Comparison of ENCODE assay signal across 20 cellular contexts in the genomic region with DNA sequence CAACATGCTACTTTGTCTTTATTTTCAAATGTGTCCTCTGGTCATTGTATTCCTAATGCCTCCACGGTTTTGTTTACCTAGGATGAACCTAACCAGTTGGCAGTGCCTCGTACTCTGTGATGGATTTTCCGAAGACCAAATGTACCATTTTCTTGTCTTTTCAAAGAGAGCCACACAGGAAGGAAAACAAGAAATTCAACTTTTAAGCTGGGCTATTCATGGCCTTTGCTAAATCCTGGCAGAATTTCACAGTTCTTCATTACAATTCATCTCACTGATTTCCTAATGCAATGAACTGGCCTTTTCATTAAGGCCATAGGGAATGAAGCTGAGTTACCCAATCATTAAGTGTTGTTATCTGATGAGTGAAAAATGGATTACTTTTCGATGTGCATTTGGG. TPM values are rescaled to one million over a fixed set of nuclear protein-coding genes. Genes with fewer than 3 reads are reported as not detected.
DNase-seq lines count a peak whose midpoint lies in the region; ATAC-seq and TF ChIP-seq lines count a peak whose summit lies in the region.
"Had no signal": no experiment of that assay in that cellular context is flagged by ENCODE, and none has a peak within 500 bp of the region (broad histone marks: within the 10 kb centered on the region; RNA-seq: fewer than 3 reads in every experiment).

No MANE protein-coding gene starts in this region.

- no peaks in the 10 kb centered on the region for H4K20me1 ChIP-seq in GM23338 (replicated peaks; ENCODE audit: insufficient read depth)

- H3K9me2 ChIP-seq in GM23338 (ENCODE audit: insufficient read depth): no peaks in the 10 kb centered on the region

- no peaks in the 10 kb centered on the region for H3F3A ChIP-seq in GM23338 (replicated peaks; ENCODE audit: low read depth)

- TF ChIP-seq CTCF in GM23338 (conservative IDR thresholded peaks at IDR 0.05; ENCODE audit: low read depth in 2 of 2) (no peak), natural killer cell (IDR thresholded peaks at IDR 0.05) (no peak)

- ATAC-seq in GM23338 (no peak), GM21528 (IDR thresholded peaks at IDR 0.05; ENCODE audit: low FRiP score, unreplicated experiment) (no peak), natural killer cell (no peak)
- ATAC-seq: GM12878 had no signal

- H3K27ac Mint-ChIP-seq in GM23338 (no peak overlapping the region), natural killer cell (no peak overlapping the region)
- H3K27ac Mint-ChIP-seq: CD4-positive, CD25-positive, alpha-beta regulatory T cell; CD8-positive, alpha-beta memory T cell; H9 had no signal

- H3K4me1 ChIP-seq in GM23338 (ENCODE audit: insufficient read depth): peaks cover 11% of the 10 kb centered on the region; the same call in 1 of the 2 replicates
- H3K4me1 ChIP-seq: BE2C had no signal

- no peaks in the 10 kb centered on the region for H3K27me3 ChIP-seq in GM23338 (ENCODE audit: insufficient read depth)

- intact Hi-C loops in natural killer cell (cut with micrococcal nuclease): no loop called here

- no peak overlapping the region for H3K4me2 ChIP-seq in GM23338

- H3K27ac ChIP-seq in GM23338 (ENCODE audit: low read depth): no peak overlapping the region

- no peaks in the 10 kb centered on the region for H3K79me2 ChIP-seq in GM23338 (replicated peaks; ENCODE audit: insufficient read depth)

- H3K4me1 Mint-ChIP-seq in GM23338 (peaks cover 13% of the 10 kb centered on the region; the same call in 2 of the 3 replicates), natural killer cell (no peaks in the 10 kb centered on the region)
- H3K4me1 Mint-ChIP-seq: CD4-positive, CD25-positive, alpha-beta regulatory T cell; CD8-positive, alpha-beta memory T cell had no signal

- H3K36me3 ChIP-seq in GM23338 (ENCODE audit: insufficient read depth): no peaks in the 10 kb centered on the region
- H3K36me3 ChIP-seq: BE2C had no signal

- H2AFZ ChIP-seq in GM23338: peak overlapping the region; percentile 9; the same call in 1 of the 2 replicates

- H3K4me3 Mint-ChIP-seq in GM23338 (no peak overlapping the region), natural killer cell (no peak overlapping the region)
- H3K4me3 Mint-ChIP-seq: CD4-positive, CD25-positive, alpha-beta regulatory T cell; CD8-positive, alpha-beta memory T cell; H9 had no signal

- DNase-seq in GM23338 (ENCODE audit: low spot score) (no peak), globus pallidus (ENCODE audit: low spot score) (peak; percentile 52), midbrain (lab: John Stamatoyannopoulos, UW) (peak; percentile 62), putamen (ENCODE audit: low spot score) (peak; percentile 11), SIG-M5 treated with dmso at 0.1 percent for 504 hours (lab: John Stamatoyannopoulos, UW; ENCODE audit: unreplicated experiment) (no peak), cerebellar cortex (ENCODE audit: low spot score) (no peak), natural killer cell (no peak)
- DNase-seq: 8988T; BE2C; CD4-positive, CD25-positive, alpha-beta regulatory T cell; CD8-positive, alpha-beta memory T cell; COR-L47; DND-41; EL; GOT3; H9; KG1 had no signal

- H3K9me3 Mint-ChIP-seq in GM23338 (no peaks in the 10 kb centered on the region), natural killer cell (peaks cover 0 to 2% of the 10 kb centered on the region in 2 donors)
- H3K9me3 Mint-ChIP-seq: H9 had no signal

- H3K36me3 Mint-ChIP-seq in GM23338 (ENCODE audit: low read depth) (no peaks in the 10 kb centered on the region), natural killer cell (no peaks in the 10 kb centered on the region)
- H3K36me3 Mint-ChIP-seq: CD4-positive, CD25-positive, alpha-beta regulatory T cell; CD8-positive, alpha-beta memory T cell had no signal

- no peak overlapping the region for H3K4me3 ChIP-seq in GM23338
- H3K4me3 ChIP-seq: GM12878 had no signal

- H3K27me3 Mint-ChIP-seq in GM23338 (ENCODE audit: insufficient read depth, low read depth, poor library complexity): no peaks in the 10 kb centered on the region
- no peaks in the 10 kb centered on the region for H3K27me3 Mint-ChIP-seq in natural killer cell (ENCODE audit: low read depth in 2 of 2)
- H3K27me3 Mint-ChIP-seq: CD4-positive, CD25-positive, alpha-beta regulatory T cell; CD8-positive, alpha-beta memory T cell had no signal

TF ChIP-seq in GM23338, 12 proteins besides CTCF, POLR2A, EP300 and RAD21 (continues in another document):
- TF ChIP-seq POLR2AphosphoS5 (IDR thresholded peaks at IDR 0.05; ENCODE audit: low read depth) (no peak), STAT1 (IDR thresholded peaks at IDR 0.05; ENCODE audit: unreplicated experiment) (no peak), ZNF331 (CRISPR knock-in tag; IDR thresholded peaks at IDR 0.05; ENCODE audit: low read depth) (no peak), NANOG (IDR thresholded peaks at IDR 0.05; ENCODE audit: borderline replicate concordance) (no peak), EZH2phosphoT487 (IDR thresholded peaks at IDR 0.05; ENCODE audit: unreplicated experiment) (no peak)
- TF ChIP-seq, protein P1, sequence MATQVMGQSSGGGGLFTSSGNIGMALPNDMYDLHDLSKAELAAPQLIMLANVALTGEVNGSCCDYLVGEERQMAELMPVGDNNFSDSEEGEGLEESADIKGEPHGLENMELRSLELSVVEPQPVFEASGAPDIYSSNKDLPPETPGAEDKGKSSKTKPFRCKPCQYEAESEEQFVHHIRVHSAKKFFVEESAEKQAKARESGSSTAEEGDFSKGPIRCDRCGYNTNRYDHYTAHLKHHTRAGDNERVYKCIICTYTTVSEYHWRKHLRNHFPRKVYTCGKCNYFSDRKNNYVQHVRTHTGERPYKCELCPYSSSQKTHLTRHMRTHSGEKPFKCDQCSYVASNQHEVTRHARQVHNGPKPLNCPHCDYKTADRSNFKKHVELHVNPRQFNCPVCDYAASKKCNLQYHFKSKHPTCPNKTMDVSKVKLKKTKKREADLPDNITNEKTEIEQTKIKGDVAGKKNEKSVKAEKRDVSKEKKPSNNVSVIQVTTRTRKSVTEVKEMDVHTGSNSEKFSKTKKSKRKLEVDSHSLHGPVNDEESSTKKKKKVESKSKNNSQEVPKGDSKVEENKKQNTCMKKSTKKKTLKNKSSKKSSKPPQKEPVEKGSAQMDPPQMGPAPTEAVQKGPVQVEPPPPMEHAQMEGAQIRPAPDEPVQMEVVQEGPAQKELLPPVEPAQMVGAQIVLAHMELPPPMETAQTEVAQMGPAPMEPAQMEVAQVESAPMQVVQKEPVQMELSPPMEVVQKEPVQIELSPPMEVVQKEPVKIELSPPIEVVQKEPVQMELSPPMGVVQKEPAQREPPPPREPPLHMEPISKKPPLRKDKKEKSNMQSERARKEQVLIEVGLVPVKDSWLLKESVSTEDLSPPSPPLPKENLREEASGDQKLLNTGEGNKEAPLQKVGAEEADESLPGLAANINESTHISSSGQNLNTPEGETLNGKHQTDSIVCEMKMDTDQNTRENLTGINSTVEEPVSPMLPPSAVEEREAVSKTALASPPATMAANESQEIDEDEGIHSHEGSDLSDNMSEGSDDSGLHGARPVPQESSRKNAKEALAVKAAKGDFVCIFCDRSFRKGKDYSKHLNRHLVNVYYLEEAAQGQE (IDR thresholded peaks at IDR 0.05; ENCODE audit: unreplicated experiment): no peak

RNA-seq across cellular contexts. Expression of a gene that starts 7.9 kb away (rescaled TPM):
- total RNA-seq in GM23338 (2014; rRNA removed; shearing (Covaris generic)): not detected in 2 replicates
- not detected in 2 replicates for polyA plus RNA-seq in GM23338 (2016; fragmentation: Nextera tagmentation; extraction: Ambion mirVana)
- not detected for total RNA-seq in natural killer cell
- total RNA-seq: CD4-positive, CD25-positive, alpha-beta regulatory T cell; CD8-positive, alpha-beta memory T cell; GM12878; H9; HT-29 had no signal
- polyA plus RNA-seq: CD4-positive, CD25-positive, alpha-beta regulatory T cell; CD8-positive, alpha-beta memory T cell had no signal

Comparison
In these comparisons a context has a peak if more than half of its experiments do, and no peak if none do; other contexts are left out.
1. DNase-seq: peak in globus pallidus (single experiment), midbrain (single experiment) and putamen (single experiment); none in GM23338 (single experiment), SIG-M5 treated with dmso at 0.1 percent for 504 hours (single experiment), cerebellar cortex (single experiment) and natural killer cell (single experiment).